Comparison of ENCODE assay signal across 8 cellular contexts in the genomic region with DNA sequence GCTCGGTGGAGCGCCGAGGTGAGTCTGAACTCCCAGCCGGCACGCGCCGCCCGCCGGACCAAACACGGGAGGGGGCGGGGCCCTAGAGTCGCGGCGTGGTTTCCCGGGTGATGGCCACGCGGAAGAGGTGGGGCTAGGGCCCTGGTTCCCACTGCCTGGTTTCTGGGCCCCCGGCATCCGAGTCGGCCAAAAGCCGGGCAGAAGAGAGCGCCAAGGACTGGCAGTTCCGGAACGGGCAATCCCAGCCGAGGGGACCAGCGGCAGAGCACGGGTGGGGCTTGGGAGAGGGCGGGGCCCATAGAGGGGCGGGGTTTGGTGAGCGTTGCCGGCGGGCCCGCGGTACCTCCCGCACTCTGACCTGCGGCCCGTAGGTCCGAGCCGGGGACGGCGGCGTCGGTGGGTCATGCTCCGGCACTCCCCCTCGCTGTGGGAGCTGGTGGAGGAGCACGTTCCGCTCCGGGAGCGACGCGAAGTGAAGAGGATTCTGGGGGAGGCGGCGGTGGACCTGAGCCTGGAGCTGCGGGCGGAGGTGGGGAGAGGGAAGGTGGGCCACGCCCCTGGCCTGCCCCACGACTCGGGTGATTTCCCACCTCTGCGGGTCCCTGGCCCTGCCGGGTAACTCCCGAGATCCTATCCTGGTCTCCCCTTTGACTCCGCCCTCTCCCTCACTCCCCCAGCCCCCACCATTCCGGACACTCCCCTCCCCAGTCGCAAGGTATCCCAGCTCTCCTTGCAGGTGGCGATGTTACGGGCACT. TPM values are rescaled to one million over a fixed set of nuclear protein-coding genes. Genes with fewer than 3 reads are reported as not detected.
DNase-seq lines count a peak whose midpoint lies in the region; ATAC-seq and TF ChIP-seq lines count a peak whose summit lies in the region.

A gene (plus strand): TSS at position 124 of the 756 bp plus-strand sequence. CDS start 280 bp downstream, at position 404.

- peak within 1 kb of the TSS; percentile 90 for H2AFZ ChIP-seq in OCI-LY7 (ENCODE audit: low read length)

- peak within 1 kb of the TSS; percentile 46 for H3K4me3 ChIP-seq in CD4-positive, CD25-positive, alpha-beta regulatory T cell (ENCODE audit: low read depth, low read length)
- H3K4me3 ChIP-seq in OCI-LY7 (ENCODE audit: low read depth, low read length, poor library complexity, severe bottlenecking) (peak within 1 kb of the TSS; percentile 71), esophagus muscularis mucosa (peak within 1 kb of the TSS; percentile 57 to 90 (median 64)), muscle layer of duodenum (ENCODE audit: low read depth in 1 of 2, low read length in 2 of 2) (peak within 1 kb of the TSS; percentile 65 to 79)

- CTCF ChIA-PET in OCI-LY7 (lab: Charles Lee; ENCODE audit: unreplicated experiment), result interaction anchor here (0.9 to 1.2 kb wide), 2 partner anchors 16 to 49 kb away, joined by 3 to 4 read pairs; a partner anchor contains a TSS

- DNase-seq in CD4-positive, CD25-positive, alpha-beta regulatory T cell, result peak; percentile 71 to 75 (median 72)
- DNase-seq in HS-27A (ENCODE audit: low read depth) (peak; percentile 78), OCI-LY7 (ENCODE audit: low spot score) (peak; percentile 71), esophagus muscularis mucosa (ENCODE audit: extremely low spot score) (peak; percentile 97)
- peak; percentile 88 for DNase-seq in activated T-cell treated with anti-CD3 and anti-CD28 coated beads, Interleukin-2, amount 50 U/mL, for 24 hours
- DNase-seq in stimulated activated CD8-positive, alpha-beta memory T cell treated with anti-CD3 and anti-CD28 coated beads, Interleukin-7, amount 100 ng/mL, for 4 hours (ENCODE audit: low read depth in 2 of 2), result peak; percentile 43 to 69

- no peaks in the 10 kb centered on the region for H3K36me3 Mint-ChIP-seq in CD4-positive, CD25-positive, alpha-beta regulatory T cell
- peaks cover 10% of the 10 kb centered on the region for H3K36me3 Mint-ChIP-seq in activated T-cell treated with anti-CD3 and anti-CD28 coated beads, Interleukin-2, amount 50 U/mL, for 24 hours (ENCODE audit: low read depth)

- no peaks in the 10 kb centered on the region for H3K9me3 Mint-ChIP-seq in CD4-positive, CD25-positive, alpha-beta regulatory T cell
- no peaks in the 10 kb centered on the region for H3K9me3 Mint-ChIP-seq in activated T-cell treated with anti-CD3 and anti-CD28 coated beads, Interleukin-2, amount 50 U/mL, for 24 hours

- no peaks in the 10 kb centered on the region for H4K20me1 ChIP-seq in OCI-LY7 (ENCODE audit: insufficient read depth, low read length)

- no TSS peak for BruUV-seq in OCI-LY7 (replicated peaks; lab: Mats Ljungman, UMichigan)

- intact Hi-C loops in OCI-LY7 (cut with micrococcal nuclease; ENCODE audit: unreplicated experiment), result loop anchor here (1.0 to 2.0 kb wide), 2 partner anchors 17 to 39 kb away; a partner anchor contains a TSS
- intact Hi-C loops in esophagus muscularis mucosa (cut with DNase I), result loop anchor here (5.0 kb wide), 1 partner anchor 41 kb away; a partner anchor contains a TSS

- H3K9me3 ChIP-seq in CD4-positive, CD25-positive, alpha-beta regulatory T cell (ENCODE audit: control insufficient read depth in 2 of 2, low read length in 2 of 2), result no peaks in the 10 kb centered on the region
- H3K9me3 ChIP-seq in OCI-LY7 (ENCODE audit: low read length) (no peaks in the 10 kb centered on the region), esophagus muscularis mucosa (no peaks in the 10 kb centered on the region), muscle layer of duodenum (ENCODE audit: control insufficient read depth in 1 of 2, low read length in 2 of 2) (no peaks in the 10 kb centered on the region)

- H3K79me2 ChIP-seq in OCI-LY7 (ENCODE audit: insufficient read depth, low read depth, low read length), result no peaks in the 10 kb centered on the region

- no peaks in the 10 kb centered on the region for H3K27me3 Mint-ChIP-seq in CD4-positive, CD25-positive, alpha-beta regulatory T cell
- H3K27me3 Mint-ChIP-seq in activated T-cell treated with anti-CD3 and anti-CD28 coated beads, Interleukin-2, amount 50 U/mL, for 24 hours, result no peaks in the 10 kb centered on the region

- H3K4me2 ChIP-seq in OCI-LY7 (ENCODE audit: low read length), result peak within 1 kb of the TSS; percentile 83

- TF ChIP-seq POLR2A in esophagus muscularis mucosa (IDR thresholded peaks at IDR 0.05; ENCODE audit: low read depth), result no peak

- ATAC-seq in CD4-positive, CD25-positive, alpha-beta regulatory T cell (ENCODE audit: low read depth in 2 of 2), result peak; percentile 79 to 81
- ATAC-seq in GM19452 (IDR thresholded peaks at IDR 0.05; ENCODE audit: unreplicated experiment), result peak; percentile 80

- no peak for TF ChIP-seq CTCF in OCI-LY7 (conservative IDR thresholded peaks at IDR 0.05; ENCODE audit: low read length)
- no peak for TF ChIP-seq CTCF in esophagus muscularis mucosa (IDR thresholded peaks at IDR 0.05)

- no peaks in the 10 kb centered on the region for H3K27me3 ChIP-seq in CD4-positive, CD25-positive, alpha-beta regulatory T cell (ENCODE audit: control insufficient read depth, insufficient read depth, low read length)
- H3K27me3 ChIP-seq in esophagus muscularis mucosa (no peaks in the 10 kb centered on the region), muscle layer of duodenum (ENCODE audit: low read depth, low read length) (no peaks in the 10 kb centered on the region)

- peak within 1 kb of the TSS; percentile 90 to 97 (median 94) for H3K4me3 Mint-ChIP-seq in CD4-positive, CD25-positive, alpha-beta regulatory T cell
- peak within 1 kb of the TSS; percentile 84 for H3K4me3 Mint-ChIP-seq in activated T-cell treated with anti-CD3 and anti-CD28 coated beads, Interleukin-2, amount 50 U/mL, for 24 hours

- peak within 1 kb of the TSS in 2 of 3 donors; percentile 49 to 90 for H3K27ac Mint-ChIP-seq in CD4-positive, CD25-positive, alpha-beta regulatory T cell
- peak within 1 kb of the TSS; percentile 90 for H3K27ac Mint-ChIP-seq in activated T-cell treated with anti-CD3 and anti-CD28 coated beads, Interleukin-2, amount 50 U/mL, for 24 hours

- peak within 1 kb of the TSS; percentile 57 for H3K27ac ChIP-seq in CD4-positive, CD25-positive, alpha-beta regulatory T cell (ENCODE audit: insufficient read depth, low read length, poor library complexity, severe bottlenecking)
- H3K27ac ChIP-seq in OCI-LY7 (ENCODE audit: low read depth, low read length, poor library complexity, severe bottlenecking), result no peak within 1 kb of the TSS
- peak within 1 kb of the TSS; percentile 75 to 84 (median 80) for H3K27ac ChIP-seq in esophagus muscularis mucosa (replicated peaks in 1 of 4)
- peak within 1 kb of the TSS; percentile 39 for H3K27ac ChIP-seq in muscle layer of duodenum (ENCODE audit: low read length)

- no peak for TF ChIP-seq EP300 in esophagus muscularis mucosa (IDR thresholded peaks at IDR 0.05)

- POLR2A ChIA-PET in OCI-LY7 (lab: Charles Lee), result no interaction called here

- under 1% methylated on average over 11 of the region's 66 CpGs for WGBS in esophagus muscularis mucosa

- peaks cover 2 to 14% (median 6%) of the 10 kb centered on the region in 4 donors for H3K4me1 Mint-ChIP-seq in CD4-positive, CD25-positive, alpha-beta regulatory T cell
- H3K4me1 Mint-ChIP-seq in activated T-cell treated with anti-CD3 and anti-CD28 coated beads, Interleukin-2, amount 50 U/mL, for 24 hours (ENCODE audit: low read depth), result peaks cover 20% of the 10 kb centered on the region

- no peaks in the 10 kb centered on the region for H3K9me2 ChIP-seq in OCI-LY7 (ENCODE audit: insufficient read depth, low read length)

- H3K36me3 ChIP-seq in CD4-positive, CD25-positive, alpha-beta regulatory T cell (ENCODE audit: control insufficient read depth, insufficient read depth, low read length), result no peaks in the 10 kb centered on the region
- H3K36me3 ChIP-seq in OCI-LY7 (ENCODE audit: insufficient read depth, low read length) (no peaks in the 10 kb centered on the region), esophagus muscularis mucosa (peaks cover 0 to 2% (median 0%) of the 10 kb centered on the region in 4 donors), muscle layer of duodenum (ENCODE audit: control insufficient read depth in 1 of 2, insufficient read depth in 2 of 2, low read length in 2 of 2) (no peaks in the 10 kb centered on the region)

- peaks cover 16% of the 10 kb centered on the region for H3K4me1 ChIP-seq in CD4-positive, CD25-positive, alpha-beta regulatory T cell (ENCODE audit: control insufficient read depth, insufficient read depth, low read length, poor library complexity, severe bottlenecking)
- H3K4me1 ChIP-seq in OCI-LY7 (ENCODE audit: insufficient read depth, low read length, poor library complexity, severe bottlenecking) (peaks cover 28% of the 10 kb centered on the region), esophagus muscularis mucosa (peaks cover 16 to 25% (median 24%) of the 10 kb centered on the region in 4 donors), muscle layer of duodenum (ENCODE audit: control insufficient read depth in 1 of 2, insufficient read depth in 2 of 2, low read length in 2 of 2) (peaks cover 0 to 9% of the 10 kb centered on the region in 2 donors)

RNA-seq across cellular contexts. Expression of the gene that starts here (rescaled TPM):
- 1.2 TPM for total RNA-seq in CD4-positive, CD25-positive, alpha-beta regulatory T cell
- 1 to 10 TPM in 1 of 4 donors, under 1 TPM in 3; 0.18 to 1.8 (median 0.73) TPM for polyA plus RNA-seq in CD4-positive, CD25-positive, alpha-beta regulatory T cell
- 1.9 and 8.9 TPM in 2 replicates for total RNA-seq in OCI-LY7 (2014; rRNA removed; shearing (Covaris generic))
- total RNA-seq in OCI-LY7 (2022) (4.6 and 9.2 TPM in 2 replicates), esophagus muscularis mucosa (1 to 10 TPM; 6.2 to 7.3 (median 6.7) TPM)
